9 cellular contexts compared by ENCODE assay signal in the genomic region with DNA sequence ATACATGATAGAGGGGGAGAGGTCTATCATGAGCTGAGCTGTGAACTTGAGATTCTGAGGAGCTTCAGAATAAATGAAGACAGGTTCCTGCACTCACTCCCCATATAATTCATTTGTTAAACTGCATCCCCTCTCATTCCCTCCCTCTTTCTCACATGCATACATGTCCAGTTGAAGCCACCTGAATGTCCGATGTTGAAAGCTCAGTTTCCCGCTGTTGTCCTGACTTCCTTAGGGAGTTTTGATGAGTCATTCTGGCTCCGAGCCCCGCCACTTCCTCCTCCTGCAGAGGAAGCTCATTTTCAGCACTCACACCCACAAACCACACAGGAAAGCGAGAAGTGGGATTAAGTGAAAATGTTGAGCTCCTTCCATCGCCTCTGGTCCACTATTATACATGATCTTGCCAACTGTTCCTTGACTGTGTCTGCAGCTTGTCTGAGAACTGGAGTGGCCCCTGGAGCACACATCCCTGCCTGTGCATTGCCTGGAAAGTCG.
A peak's percentile ranks its signal among the peaks of the same experiment; 100 is the strongest.
DNase-seq lines count a peak whose midpoint lies in the region; ATAC-seq and TF ChIP-seq lines count a peak whose summit lies in the region.
"Had no signal": no experiment of that assay in that cellular context is flagged by ENCODE, and none has a peak within 500 bp of the region (broad histone marks: within the 10 kb centered on the region; RNA-seq: fewer than 3 reads in every experiment).

No MANE protein-coding gene starts in this region.

- dilution Hi-C loops in IMR-90 (cut with HindIII; ENCODE audit: low sequenced_read_pairs, unreplicated experiment): no loop called here

- peak; percentile 21 for DNase-seq in activated naive CD4-positive, alpha-beta T cell treated with anti-CD3 and anti-CD28 coated beads for 36 hours
- no peak for DNase-seq in activated naive CD4-positive, alpha-beta T cell (lab: John Stamatoyannopoulos, UW)
- DNase-seq in IMR-90 (peak; percentile 72), adipocyte (ENCODE audit: low read depth) (peak; percentile 70), hepatocyte (ENCODE audit: low spot score) (peak; percentile 46)
- DNase-seq in effector CD4-positive, alpha-beta T cell: no peak

- H4K91ac ChIP-seq in IMR-90 (ENCODE audit: insufficient read depth, low read depth, low read length): no peak overlapping the region

- H3K4me1 ChIP-seq in IMR-90 (ENCODE audit: control insufficient read depth, insufficient read depth, low read length) (0 out of 2 replicates have a peak, but pooled peaks cover 2% of the 10 kb centered on the region), adipocyte (ENCODE audit: control insufficient read depth, insufficient read depth, low read length) (peaks cover 6% of the 10 kb centered on the region), hepatocyte (ENCODE audit: insufficient read depth) (no peaks in the 10 kb centered on the region), skeletal muscle tissue (ENCODE audit: control insufficient read depth in 3 of 3, insufficient read depth in 3 of 3, low read length in 3 of 3) (peaks cover 6 to 8% (median 7%) of the 10 kb centered on the region in 3 donors)

- ATAC-seq in IMR-90 (ENCODE audit: low read depth) (peak; percentile 44), GM19328 (IDR thresholded peaks at IDR 0.05; ENCODE audit: unreplicated experiment) (no peak)

- peaks cover 3% of the 10 kb centered on the region for H3K27me3 Mint-ChIP-seq in activated naive CD4-positive, alpha-beta T cell treated with anti-CD3 and anti-CD28 coated beads for 36 hours (ENCODE audit: low read depth)

- CTCF ChIA-PET in activated naive CD4-positive, alpha-beta T cell treated with anti-CD3 and anti-CD28 coated beads for 36 hours (lab: Charles Lee): interaction anchor here (0.7 to 1.2 kb wide), 5 partner anchors 19 to 121 kb away, joined by 3 to 5 read pairs (median 3); a partner anchor contains a TSS
- CTCF ChIA-PET in IMR-90 (lab: Yijun Ruan, JAX): interaction anchor here (1.1 to 1.3 kb wide), 2 partner anchors 37 to 122 kb away, joined by 3 read pairs; no protein-coding TSS in a partner anchor

- H3K18ac ChIP-seq in IMR-90 (ENCODE audit: low read depth, low read length): no peak overlapping the region

- 40% methylated on average over 1 of the region's 7 CpGs; no CpG with 5 or more reads in 1 of the 2 experiments for WGBS in IMR-90 (ENCODE audit: extremely low coverage in 2 of 2, insufficient read length in 1 of 2), 2 experiments
- 39% methylated on average over 7 of the region's 7 CpGs for WGBS in hepatocyte (ENCODE audit: low lambda C conversion rate, missing lambda C conversion rate)

- H4K8ac ChIP-seq in IMR-90 (ENCODE audit: low read depth in 2 of 2, low read length in 2 of 2): no peak overlapping the region

- H2BK120ac ChIP-seq in IMR-90 (ENCODE audit: low read depth, low read length): peak overlapping the region; percentile 27; the same call in 1 of the 2 replicates

- POLR2A ChIA-PET in IMR-90 (lab: Charles Lee; ENCODE audit: unreplicated experiment): no interaction called here

- intact Hi-C loops in activated naive CD4-positive, alpha-beta T cell treated with anti-CD3 and anti-CD28 coated beads for 36 hours (cut with micrococcal nuclease): no loop called here
- intact Hi-C loops in IMR-90 (cut with micrococcal nuclease): no loop called here

- no peak overlapping the region for H2BK5ac ChIP-seq in IMR-90 (ENCODE audit: low read depth, low read length, poor library complexity, severe bottlenecking)

- no peak overlapping the region for H3K27ac Mint-ChIP-seq in activated naive CD4-positive, alpha-beta T cell treated with anti-CD3 and anti-CD28 coated beads for 36 hours

- H4K5ac ChIP-seq in IMR-90 (ENCODE audit: low read depth, low read length): no peak overlapping the region

- peaks cover 4% of the 10 kb centered on the region; the same call in 1 of the 2 replicates for H3K27me3 ChIP-seq in IMR-90 (ENCODE audit: control insufficient read depth, insufficient read depth, low read length)
- H3K27me3 ChIP-seq in adipocyte (replicated peaks; ENCODE audit: control insufficient read depth, insufficient read depth, low read length): no peaks in the 10 kb centered on the region
- no peaks in the 10 kb centered on the region for H3K27me3 ChIP-seq in hepatocyte
- peaks cover 0 to 5% (median 0%) of the 10 kb centered on the region in 3 donors for H3K27me3 ChIP-seq in skeletal muscle tissue (ENCODE audit: control insufficient read depth in 3 of 3, insufficient read depth in 3 of 3, low read length in 3 of 3)

- peak overlapping the region; percentile 32; the same call in 1 of the 2 replicates for H3K4ac ChIP-seq in IMR-90 (ENCODE audit: low read depth, low read length)

- H3K14ac ChIP-seq in IMR-90 (replicated peaks; ENCODE audit: low read depth, low read length): 0 out of 2 replicates have a peak overlapping the region, but pooled peaks have one; percentile 63

- H3K4me3 Mint-ChIP-seq in activated naive CD4-positive, alpha-beta T cell treated with anti-CD3 and anti-CD28 coated beads for 36 hours: no peak overlapping the region

- no peaks in the 10 kb centered on the region for H3K9me3 ChIP-seq in IMR-90 (ENCODE audit: control insufficient read depth, insufficient read depth, low read length)
- no peaks in the 10 kb centered on the region for H3K9me3 ChIP-seq in adipocyte (ENCODE audit: control insufficient read depth, low read length)
- H3K9me3 ChIP-seq in hepatocyte (ENCODE audit: low read depth): no peaks in the 10 kb centered on the region
- no peaks in the 10 kb centered on the region for H3K9me3 ChIP-seq in skeletal muscle tissue (ENCODE audit: control insufficient read depth in 3 of 3, low read length in 3 of 3)

- peaks cover 8% of the 10 kb centered on the region for H3K4me1 Mint-ChIP-seq in activated naive CD4-positive, alpha-beta T cell treated with anti-CD3 and anti-CD28 coated beads for 36 hours (ENCODE audit: low read depth)

- peak overlapping the region; percentile 50; the same call in 1 of the 2 replicates for H2BK20ac ChIP-seq in IMR-90 (ENCODE audit: low read depth, low read length)

- no peak overlapping the region for H3K9ac ChIP-seq in IMR-90 (ENCODE audit: low read depth, low read length)
- no peak overlapping the region for H3K9ac ChIP-seq in adipocyte (ENCODE audit: low read length)
- no peak overlapping the region for H3K9ac ChIP-seq in skeletal muscle tissue (ENCODE audit: low read depth in 1 of 3, low read length in 3 of 3)

- H3K36me3 ChIP-seq in IMR-90 (ENCODE audit: control insufficient read depth, insufficient read depth, low read length) (no peaks in the 10 kb centered on the region), adipocyte (ENCODE audit: control insufficient read depth, insufficient read depth, low read length, severe bottlenecking) (no peaks in the 10 kb centered on the region), hepatocyte (replicated peaks; ENCODE audit: insufficient read depth, low read depth) (no peaks in the 10 kb centered on the region), skeletal muscle tissue (ENCODE audit: control insufficient read depth in 3 of 3, insufficient read depth in 3 of 3, low read length in 3 of 3) (no peaks in the 10 kb centered on the region)

- no peak for TF ChIP-seq RAD21 in IMR-90 (IDR thresholded peaks at IDR 0.05; ENCODE audit: low read length)

- H3K36me3 Mint-ChIP-seq in activated naive CD4-positive, alpha-beta T cell treated with anti-CD3 and anti-CD28 coated beads for 36 hours (ENCODE audit: low read depth): no peaks in the 10 kb centered on the region
- H3K36me3 Mint-ChIP-seq: activated naive CD4-positive, alpha-beta T cell treated with anti-CD3 and anti-CD28 coated beads, Interleukin-2, amount 50 U/mL, for 72 hours had no signal

- no peaks in the 10 kb centered on the region for H3K9me3 Mint-ChIP-seq in activated naive CD4-positive, alpha-beta T cell treated with anti-CD3 and anti-CD28 coated beads for 36 hours

- H2AK5ac ChIP-seq in IMR-90 (ENCODE audit: low read depth, low read length): no peak overlapping the region

- H4K20me1 ChIP-seq in IMR-90 (ENCODE audit: insufficient read depth, low read length) (no peaks in the 10 kb centered on the region), hepatocyte (ENCODE audit: insufficient read depth, poor library complexity, severe bottlenecking) (no peaks in the 10 kb centered on the region)

- TF ChIP-seq POLR2A in IMR-90 (IDR thresholded peaks at IDR 0.05; ENCODE audit: low read depth, low read length): no peak

- peak overlapping the region; percentile 86 for H2AFZ ChIP-seq in IMR-90 (replicated peaks; ENCODE audit: low read length, poor library complexity)
- H2AFZ ChIP-seq in hepatocyte: no peak overlapping the region

- H3K4me3 ChIP-seq in IMR-90 (ENCODE audit: insufficient read depth, low read depth, low read length) (no peak overlapping the region), adipocyte (ENCODE audit: low read length) (peak overlapping the region; percentile 56), hepatocyte (no peak overlapping the region), skeletal muscle tissue (ENCODE audit: low read length in 3 of 3) (peak overlapping the region in 1 of 3 donors; percentile 23)

- H3K4me2 ChIP-seq in IMR-90 (ENCODE audit: low read depth, low read length) (peak overlapping the region; percentile 31; the same call in 1 of the 2 replicates), hepatocyte (no peak overlapping the region)

- no peak overlapping the region for H2BK15ac ChIP-seq in IMR-90 (ENCODE audit: low read depth, low read length)

- no peak overlapping the region for H3K56ac ChIP-seq in IMR-90 (ENCODE audit: extremely low read depth, insufficient read depth, low read length)

- H2AK9ac ChIP-seq in IMR-90 (replicated peaks; ENCODE audit: low read depth, low read length, poor library complexity): no peak overlapping the region

- no peaks in the 10 kb centered on the region for H3K79me2 ChIP-seq in hepatocyte

- H3K9me2 ChIP-seq in hepatocyte (replicated peaks; ENCODE audit: insufficient read depth): no peaks in the 10 kb centered on the region

- no peak overlapping the region for H3K27ac ChIP-seq in IMR-90 (ENCODE audit: insufficient read depth, low read length)
- no peak overlapping the region for H3K27ac ChIP-seq in hepatocyte
- H3K27ac ChIP-seq in skeletal muscle tissue (ENCODE audit: low read depth, low read length): peak overlapping the region; percentile 23

- no peak for TF ChIP-seq CTCF in IMR-90 (conservative IDR thresholded peaks at IDR 0.05; ENCODE audit: low read depth, low read length)
- no peak for TF ChIP-seq CTCF in hepatocyte (IDR thresholded peaks at IDR 0.05; ENCODE audit: poor library complexity)

- peak overlapping the region; percentile 33; the same call in 1 of the 2 replicates for H3K23ac ChIP-seq in IMR-90 (ENCODE audit: low read depth, low read length)

- H3K79me1 ChIP-seq in IMR-90 (ENCODE audit: low read depth in 1 of 2, low read length in 2 of 2): no peaks in the 10 kb centered on the region

- in situ Hi-C loops in IMR-90 (cut with MboI; ENCODE audit: low sequenced_read_pairs): no loop called here

- no TSS peak for BruUV-seq in IMR-90 (replicated peaks; lab: Mats Ljungman, UMichigan)

- H3K9me1 ChIP-seq in IMR-90 (ENCODE audit: insufficient read depth, low read length): no peaks in the 10 kb centered on the region

TF ChIP-seq in IMR-90, 13 proteins besides CTCF, POLR2A, EP300 and RAD21 (continues in another document):
- peak; percentile 58; the same call in 1 of the 2 replicates for TF ChIP-seq FOS (IDR thresholded peaks at IDR 0.05; ENCODE audit: low read depth, low read length)
- TF ChIP-seq NFE2L2 (IDR thresholded peaks at IDR 0.05; ENCODE audit: low read depth, low read length): peak; percentile 86
- no peak for TF ChIP-seq RFX5 (IDR thresholded peaks at IDR 0.05; ENCODE audit: low read depth, low read length)

Comparison
In these comparisons a context has a peak if more than half of its experiments do, and no peak if none do; other contexts are left out.
1. DNase-seq: peak in activated naive CD4-positive, alpha-beta T cell treated with anti-CD3 and anti-CD28 coated beads for 36 hours (single experiment), IMR-90 (single experiment), adipocyte (single experiment) and hepatocyte (single experiment); none in activated naive CD4-positive, alpha-beta T cell (0 of 4) and effector CD4-positive, alpha-beta T cell (single experiment).